ENCODE assay signal across 8 cellular contexts in genomic region chr12:57983150-57983857, GRCh38. TPM values are rescaled to one million over a fixed set of nuclear protein-coding genes. Genes with fewer than 3 reads are reported as not detected.
DNase-seq lines count a peak whose midpoint lies in the region; ATAC-seq and TF ChIP-seq lines count a peak whose summit lies in the region.

No MANE protein-coding gene starts in this region.

- H3K4me1 Mint-ChIP-seq in chondrocyte (ENCODE audit: low read depth) = peaks cover 3% of the 10 kb centered on the region

- ATAC-seq in GM18858 (IDR thresholded peaks at IDR 0.05; ENCODE audit: unreplicated experiment) = no peak

- peaks cover 8% of the 10 kb centered on the region for H3K36me3 Mint-ChIP-seq in chondrocyte (ENCODE audit: low read depth)

- H3K27ac Mint-ChIP-seq in chondrocyte (ENCODE audit: unreplicated experiment) = no peak overlapping the region

- H3K4me3 Mint-ChIP-seq in chondrocyte (ENCODE audit: unreplicated experiment) = no peak overlapping the region

- H3K9me3 Mint-ChIP-seq in chondrocyte (ENCODE audit: low read depth) = peaks cover 10% of the 10 kb centered on the region

- DNase-seq in COLO668 (lab: John Stamatoyannopoulos, UW; ENCODE audit: unreplicated experiment) (peak; percentile 24), GM13977 (ENCODE audit: low spot score) (no peak), NCI-H82 (lab: John Stamatoyannopoulos, UW) (peak; percentile 70), chondrocyte (ENCODE audit: low spot score) (no peak), myocyte (ENCODE audit: low read depth) (peak; percentile 65), OCI-M2 (lab: John Stamatoyannopoulos, UW; ENCODE audit: unreplicated experiment) (no peak), DMS79 treated with DMSO at 0.1 percent for 48 hours (lab: John Stamatoyannopoulos, UW) (no peak)

- TF ChIP-seq CTCF in GM13977 (IDR thresholded peaks at IDR 0.05; ENCODE audit: extremely low read depth, insufficient read depth, missing control alignments) (peak; percentile 56), chondrocyte (IDR thresholded peaks at IDR 0.05) (peak; percentile 95)

- in situ Hi-C loops in GM13977 (cut with MboI; ENCODE audit: low pct_unique_long_range_greater_than_20kb, low sequenced_read_pairs, unreplicated experiment) = no loop called here

- H3K27me3 Mint-ChIP-seq in chondrocyte (ENCODE audit: low read depth) = peaks cover 4% of the 10 kb centered on the region

RNA-seq across cellular contexts. Expression of gene ATP23, which starts 41.9 kb away (rescaled TPM):
- 2.3 to 5.3 TPM (median 3.6 TPM) in 3 replicates for total RNA-seq in chondrocyte
- 4.1 and 7.0 TPM in 2 replicates for total RNA-seq in myocyte
- polyA plus RNA-seq in myocyte (2012) = 3.4 TPM

Comparison
In these comparisons a context has a peak if more than half of its experiments do, and no peak if none do; other contexts are left out.
1. DNase-seq: peak in COLO668 (single experiment), NCI-H82 (single experiment) and myocyte (single experiment); none in GM13977 (single experiment), chondrocyte (single experiment), OCI-M2 (single experiment) and DMS79 treated with DMSO at 0.1 percent for 48 hours (single experiment).